Comparison of ENCODE assay signal across 1 cellular context in genomic region chr7:40057292-40057691, GRCh38.
TF ChIP-seq lines count a peak whose summit lies in the region.

No MANE protein-coding gene starts in this region.

TF ChIP-seq in K562, 482 proteins besides CTCF, POLR2A, EP300 and RAD21 (continued from another document):
- TF ChIP-seq E2F5 (CRISPR knock-in tag; IDR thresholded peaks at IDR 0.05) (no peak), ZNF592 (IDR thresholded peaks at IDR 0.05) (peak; percentile 62; the same call in 1 of the 2 replicates), MLLT1 (IDR thresholded peaks at IDR 0.05) (0 out of 4 replicates have a peak, but pooled peaks of 1 of the 2 experiments have one; percentile 60), ZNF695 (CRISPR knock-in tag; IDR thresholded peaks at IDR 0.05) (no peak), MGA (IDR thresholded peaks at IDR 0.05) (peak; percentile 83), L3MBTL2 (IDR thresholded peaks at IDR 0.05) (peak; percentile 86), USF1 (CRISPR knock-in tag; IDR thresholded peaks at IDR 0.05) (peak; percentile 50; the same call in 1 of the 2 replicates), FOXA1 (IDR thresholded peaks at IDR 0.05; ENCODE audit: borderline replicate concordance) (no peak), ZNF3 (CRISPR knock-in tag; IDR thresholded peaks at IDR 0.05) (no peak), ZNF609 (CRISPR knock-in tag; IDR thresholded peaks at IDR 0.05; ENCODE audit: borderline replicate concordance) (no peak)
